15 cellular contexts compared by ENCODE assay signal in genomic region chr15:69725210-69725609, GRCh38.
DNase-seq lines count a peak whose midpoint lies in the region; ATAC-seq and TF ChIP-seq lines count a peak whose summit lies in the region.
"Had no signal": no experiment of that assay in that cellular context is flagged by ENCODE, and none has a peak within 500 bp of the region (broad histone marks: within the 10 kb centered on the region; RNA-seq: fewer than 3 reads in every experiment).

No MANE protein-coding gene starts in this region.

- CTCF ChIA-PET in activated CD4-positive, alpha-beta T cell treated with anti-CD3 and anti-CD28 coated beads, Interleukin-2, amount 10 ng/mL, durations not matched to agents 7 days and 5 days (lab: Charles Lee) = interaction anchor here (1.1 to 1.4 kb wide), 4 partner anchors 12 to 31 kb away, joined by 3 to 5 read pairs (median 3); no protein-coding TSS in a partner anchor
- CTCF ChIA-PET in PC-3 (lab: Charles Lee) = no interaction called here

- no peaks in the 10 kb centered on the region for H3K9me3 ChIP-seq in PC-3 (ENCODE audit: low read length)

- intact Hi-C loops in PC-3 (cut with micrococcal nuclease) = no loop called here

- 0 out of 2 replicates have a peak, but pooled peaks cover 3% of the 10 kb centered on the region for H3K27me3 ChIP-seq in PC-3 (ENCODE audit: low read length)

- peaks cover 4% of the 10 kb centered on the region for H3F3A ChIP-seq in PC-3 (ENCODE audit: low read length, unreplicated experiment)

- POLR2A ChIA-PET in activated CD4-positive, alpha-beta T cell treated with anti-CD3 and anti-CD28 coated beads, Interleukin-2, amount 10 ng/mL, durations not matched to agents 7 days and 5 days (lab: Charles Lee) = no interaction called here
- POLR2A ChIA-PET in PC-3 (lab: Charles Lee; ENCODE audit: unreplicated experiment) = interaction anchor here (0.6 kb wide), 1 partner anchor 844 kb away, joined by 5 read pairs; no protein-coding TSS in a partner anchor

- H3K9ac ChIP-seq in PC-3 (ENCODE audit: low read length) = no peak overlapping the region

- H3K27me3 Mint-ChIP-seq in activated CD4-positive, alpha-beta T cell treated with anti-CD3 and anti-CD28 coated beads, Interleukin-2, amount 10 ng/mL, durations not matched to agents 7 days and 5 days = peaks cover 11% of the 10 kb centered on the region
- peaks cover 25% of the 10 kb centered on the region for H3K27me3 Mint-ChIP-seq in stimulated activated naive CD8-positive, alpha-beta T cell treated with anti-CD3 and anti-CD28 coated beads, Interleukin-15, amount 100 ng/mL, for 72 hours
- H3K27me3 Mint-ChIP-seq in immature natural killer cell (ENCODE audit: low read depth in 3 of 3) = peaks cover 22 to 24% (median 22%) of the 10 kb centered on the region in 3 donors

- no peak overlapping the region for H2AFZ ChIP-seq in PC-3 (ENCODE audit: low read length)

- peaks cover 88% of the 10 kb centered on the region for H3K4me1 Mint-ChIP-seq in activated CD4-positive, alpha-beta T cell treated with anti-CD3 and anti-CD28 coated beads, Interleukin-2, amount 10 ng/mL, durations not matched to agents 7 days and 5 days
- H3K4me1 Mint-ChIP-seq in stimulated activated naive CD8-positive, alpha-beta T cell treated with anti-CD3 and anti-CD28 coated beads, Interleukin-15, amount 100 ng/mL, for 72 hours = peaks cover 69% of the 10 kb centered on the region
- H3K4me1 Mint-ChIP-seq in immature natural killer cell = peaks cover 50 to 84% of the 10 kb centered on the region in 2 donors

- H3K4me3 ChIP-seq in PC-3 (ENCODE audit: low read length) = no peak overlapping the region

- H3K27ac Mint-ChIP-seq in activated CD4-positive, alpha-beta T cell treated with anti-CD3 and anti-CD28 coated beads, Interleukin-2, amount 10 ng/mL, durations not matched to agents 7 days and 5 days = peak overlapping the region; percentile 16
- no peak overlapping the region for H3K27ac Mint-ChIP-seq in stimulated activated naive CD8-positive, alpha-beta T cell treated with anti-CD3 and anti-CD28 coated beads, Interleukin-15, amount 100 ng/mL, for 72 hours
- H3K27ac Mint-ChIP-seq in immature natural killer cell = peak overlapping the region in 1 of 6 donors; percentile 69

- peaks cover 3% of the 10 kb centered on the region for H3K36me3 Mint-ChIP-seq in activated CD4-positive, alpha-beta T cell treated with anti-CD3 and anti-CD28 coated beads, Interleukin-2, amount 10 ng/mL, durations not matched to agents 7 days and 5 days (ENCODE audit: low read depth)
- peaks cover 0 to 9% (median 0%) of the 10 kb centered on the region in 3 donors for H3K36me3 Mint-ChIP-seq in immature natural killer cell
- H3K36me3 Mint-ChIP-seq: CD8-positive, alpha-beta memory T cell had no signal

- no TSS peak for BruUV-seq in PC-3 (replicated peaks; lab: Mats Ljungman, UMichigan)

- H3K27ac ChIP-seq in PC-3 (ENCODE audit: low read length) = no peak overlapping the region

- H3K4me3 Mint-ChIP-seq in activated CD4-positive, alpha-beta T cell treated with anti-CD3 and anti-CD28 coated beads, Interleukin-2, amount 10 ng/mL, durations not matched to agents 7 days and 5 days = no peak overlapping the region
- no peak overlapping the region for H3K4me3 Mint-ChIP-seq in stimulated activated naive CD8-positive, alpha-beta T cell treated with anti-CD3 and anti-CD28 coated beads, Interleukin-15, amount 100 ng/mL, for 72 hours
- peak overlapping the region in 3 of 5 donors; percentile 12 to 43 (median 12) for H3K4me3 Mint-ChIP-seq in immature natural killer cell
- H3K4me3 Mint-ChIP-seq: H9 had no signal

- H4K20me1 ChIP-seq in PC-3 (ENCODE audit: low read length) = no peaks in the 10 kb centered on the region

- no peaks in the 10 kb centered on the region for H3K36me3 ChIP-seq in PC-3 (ENCODE audit: low read depth, low read length)

- H3K79me2 ChIP-seq in PC-3 (ENCODE audit: low read length) = no peaks in the 10 kb centered on the region

- no peak overlapping the region for H3K4me2 ChIP-seq in PC-3 (ENCODE audit: low read length)

- ATAC-seq in stimulated activated naive CD8-positive, alpha-beta T cell treated with anti-CD3 and anti-CD28 coated beads, Interleukin-15, Interleukin-2, amounts not matched to agents 100 U/mL and 50 U/mL, for 24 hours = peak; percentile 68
- ATAC-seq in stimulated activated naive CD8-positive, alpha-beta T cell treated with anti-CD3 and anti-CD28 coated beads, Interleukin-15, amount 100 ng/mL, for 72 hours = no peak
- ATAC-seq in PC-3 = no peak

- peaks cover 3% of the 10 kb centered on the region for H3K9me3 Mint-ChIP-seq in activated CD4-positive, alpha-beta T cell treated with anti-CD3 and anti-CD28 coated beads, Interleukin-2, amount 10 ng/mL, durations not matched to agents 7 days and 5 days
- no peaks in the 10 kb centered on the region for H3K9me3 Mint-ChIP-seq in stimulated activated naive CD8-positive, alpha-beta T cell treated with anti-CD3 and anti-CD28 coated beads, Interleukin-15, amount 100 ng/mL, for 72 hours
- no peaks in the 10 kb centered on the region for H3K9me3 Mint-ChIP-seq in immature natural killer cell
- H3K9me3 Mint-ChIP-seq: H9 had no signal

- no peak for TF ChIP-seq CTCF in PC-3 (conservative IDR thresholded peaks at IDR 0.05; ENCODE audit: low read depth, low read length)

- DNase-seq in activated CD4-positive, alpha-beta T cell treated with anti-CD3 and anti-CD28 coated beads, Interleukin-2, amount 10 ng/mL, durations not matched to agents 7 days and 5 days = no peak
- no peak for DNase-seq in activated CD4-positive, alpha-beta T cell treated with anti-CD3 and anti-CD28 coated beads, Interleukin-2, amount 50 U/mL, for 4 hours
- DNase-seq in stimulated activated naive CD8-positive, alpha-beta T cell treated with anti-CD3 and anti-CD28 coated beads, Interleukin-15, Interleukin-2, amounts not matched to agents 100 U/mL and 50 U/mL, for 24 hours = no peak
- DNase-seq in stimulated activated naive CD8-positive, alpha-beta T cell treated with anti-CD3 and anti-CD28 coated beads, Interleukin-15, amount 100 ng/mL, for 72 hours = no peak
- DNase-seq in immature natural killer cell = no peak
- DNase-seq in GDM1 (lab: John Stamatoyannopoulos, UW) = no peak
- DNase-seq in PC-3 = no peak
- DNase-seq in DMS153 (lab: John Stamatoyannopoulos, UW) = no peak
- DNase-seq: CD8-positive, alpha-beta memory T cell; DMS79 treated with DMSO at 0.1 percent for 48 hours; H9; NCI-H1417; NCI-H187 treated with DMSO at 0.1 percent for 48 hours; NCI-H2171; NCI-H446 treated with DMSO at 0.1 percent for 48 hours had no signal

- no peaks in the 10 kb centered on the region for H3K9me2 ChIP-seq in PC-3 (replicated peaks; ENCODE audit: low read length)

- H3K4me1 ChIP-seq in PC-3 (ENCODE audit: insufficient read depth, low read length) = peaks cover 8% of the 10 kb centered on the region

Comparison
In these comparisons a context has a peak if more than half of its experiments do, and no peak if none do; other contexts are left out.
1. H3K4me3 Mint-ChIP-seq: peak in immature natural killer cell (3 of 5); none in activated CD4-positive, alpha-beta T cell treated with anti-CD3 and anti-CD28 coated beads, Interleukin-2, amount 10 ng/mL, durations not matched to agents 7 days and 5 days (single experiment) and stimulated activated naive CD8-positive, alpha-beta T cell treated with anti-CD3 and anti-CD28 coated beads, Interleukin-15, amount 100 ng/mL, for 72 hours (0 of 2).